29 cellular contexts compared by ENCODE assay signal in the genomic region with DNA sequence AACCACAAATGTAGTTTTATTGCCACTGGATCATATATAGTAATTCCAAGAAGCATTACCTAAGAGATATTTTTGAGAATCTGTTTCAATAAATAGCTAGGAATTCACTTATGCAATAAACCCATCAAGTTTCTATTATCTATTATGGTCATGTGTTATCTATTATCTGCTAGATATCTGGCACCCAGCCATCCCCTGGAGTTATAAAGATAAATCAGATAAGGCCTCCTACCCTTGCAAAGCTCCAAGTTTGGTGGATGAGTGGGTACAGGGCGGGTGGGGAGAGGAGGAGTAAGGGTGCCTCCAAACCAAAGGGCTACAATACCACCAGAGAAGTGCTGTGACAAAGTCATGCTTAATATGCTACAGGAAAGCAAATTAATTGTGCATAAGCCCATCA. TPM values are rescaled to one million over a fixed set of nuclear protein-coding genes. Genes with fewer than 3 reads are reported as not detected.
"Had no signal": no experiment of that assay in that cellular context is flagged by ENCODE, and none has a peak within 500 bp of the region (broad histone marks: within the 10 kb centered on the region; RNA-seq: fewer than 3 reads in every experiment).

No MANE protein-coding gene starts in this region.

- H3K27me3 ChIP-seq: gastrocnemius medialis, pancreas, right atrium auricular region, thyroid gland had no signal

- H3K36me3 ChIP-seq: gastrocnemius medialis, pancreas, right atrium auricular region, thyroid gland, upper lobe of right lung, WERI-Rb-1 had no signal

- H3K9me3 ChIP-seq: gastrocnemius medialis, pancreas, psoas muscle, right atrium auricular region, thyroid gland, upper lobe of right lung had no signal

- H3K4me1 ChIP-seq: pancreas, thyroid gland, upper lobe of right lung had no signal

- H3K4me3 ChIP-seq: gastrocnemius medialis, pancreas, psoas muscle, right atrium auricular region, thyroid gland, upper lobe of right lung had no signal

- H3K27ac ChIP-seq: gastrocnemius medialis, pancreas, psoas muscle, right atrium auricular region, thyroid gland, upper lobe of right lung, WERI-Rb-1 had no signal

- FAIRE-seq: islet of Langerhans, pancreas had no signal

- DNase-seq: activated CD4-positive, alpha-beta T cell treated with anti-CD3 and anti-CD28 coated beads for 1 hour; activated CD8-positive, alpha-beta memory T cell treated with anti-CD3 and anti-CD28 coated beads for 24 hours; activated CD8-positive, alpha-beta memory T cell treated with anti-CD3 and anti-CD28 coated beads, Interleukin-2, amount 50 U/mL, for 4 hours; activated naive CD4-positive, alpha-beta T cell; activated naive CD8-positive, alpha-beta T cell treated with anti-CD3 and anti-CD28 coated beads for 36 hours; activated T-cell treated with anti-CD3 and anti-CD28 coated beads, Interleukin-2, amount 50 U/mL, for 24 hours; amygdala; effector CD4-positive, alpha-beta T cell; gastrocnemius medialis; hippocampal formation; left cardiac atrium; nephron progenitor cell; pancreas; psoas muscle; stimulated activated CD4-positive, alpha-beta T cell treated with anti-CD3 and anti-CD28 coated beads, Interleukin-12 subunit alpha, Interleukin-12 subunit beta, amount 100 ng/mL, for 4 hours; stimulated activated CD4-positive, alpha-beta T cell treated with anti-CD3 and anti-CD28 coated beads, Interleukin-4, amount 100 ng/mL, for 4 hours; stimulated activated naive CD8-positive, alpha-beta T cell treated with anti-CD3 and anti-CD28 coated beads, Interleukin-15, Interleukin-2, amounts not matched to agents 100 U/mL and 50 U/mL, for 24 hours; substantia nigra; T-cell; thyroid gland; upper lobe of right lung; WERI-Rb-1 had no signal

- ATAC-seq: gastrocnemius medialis; pancreas; psoas muscle; stimulated activated naive CD8-positive, alpha-beta T cell treated with anti-CD3 and anti-CD28 coated beads, Interleukin-15, Interleukin-2, amounts not matched to agents 100 U/mL and 50 U/mL, for 24 hours; T-cell; upper lobe of right lung had no signal

RNA-seq across cellular contexts. Expression of a gene that starts 10.3 kb away (rescaled TPM):
- total RNA-seq: activated T-helper 2 cell treated with anti-CD3 and anti-CD28 coated beads, Interferon-gamma antibody, Interleukin-2, Interleukin-4, amounts not matched to agents 10 μg/mL and 5 μg/mL and 100 μg/mL, durations not matched to agents 14 hours and 24 hours and 36 hours; liver; mononuclear cell; myocyte had no signal
- polyA plus RNA-seq: esophagus, liver had no signal
